ENCODE assay signal across 8 cellular contexts in genomic region chr10:43255644-43256431, GRCh38. TPM values are rescaled to one million over a fixed set of nuclear protein-coding genes. Genes with fewer than 3 reads are reported as not detected.
DNase-seq lines count a peak whose midpoint lies in the region; ATAC-seq, FAIRE-seq and TF ChIP-seq lines count a peak whose summit lies in the region.

No MANE protein-coding gene starts in this region.

- no peak for TF ChIP-seq POLR2A in GM18505 (IDR thresholded peaks at IDR 0.05; ENCODE audit: borderline replicate concordance, extremely low read depth, insufficient read depth, insufficient read length)
- no peak for TF ChIP-seq POLR2A in endothelial cell of umbilical vein (IDR thresholded peaks at IDR 0.05; ENCODE audit: low read depth, low read length)

- H3K4me1 Mint-ChIP-seq in CD4-positive, alpha-beta memory T cell, result peaks cover 6 to 36% (median 15%) of the 10 kb centered on the region in 4 donors
- peaks cover 9% of the 10 kb centered on the region for H3K4me1 Mint-ChIP-seq in neural progenitor cell

- dilution Hi-C loops in endothelial cell of umbilical vein (cut with MboI; ENCODE audit: extremely low pct_ligation_motif_present, low sequenced_read_pairs), result no loop called here

- peak overlapping the region in 4 of 7 donors; percentile 33 to 75 (median 47) for H3K27ac Mint-ChIP-seq in CD4-positive, alpha-beta memory T cell
- H3K27ac Mint-ChIP-seq in neural progenitor cell, result peak overlapping the region; percentile 81

- CTCF ChIA-PET in CD4-positive, alpha-beta memory T cell (lab: Charles Lee; ENCODE audit: partially characterized antibody), result interaction anchor here (0.9 to 3.1 kb wide), 6 partner anchors 26 to 93 kb away, joined by 3 to 13 read pairs (median 5); no protein-coding TSS in a partner anchor
- CTCF ChIA-PET in endothelial cell of umbilical vein (lab: Charles Lee), result interaction anchor here (0.6 to 1.3 kb wide), 4 partner anchors 12 to 127 kb away, joined by 3 to 5 read pairs (median 4); no protein-coding TSS in a partner anchor

- H3K4me3 Mint-ChIP-seq in CD4-positive, alpha-beta memory T cell, result no peak overlapping the region
- no peak overlapping the region for H3K4me3 Mint-ChIP-seq in neural progenitor cell

- no peaks in the 10 kb centered on the region for H3K9me3 Mint-ChIP-seq in CD4-positive, alpha-beta memory T cell
- no peaks in the 10 kb centered on the region for H3K9me3 Mint-ChIP-seq in neural progenitor cell

- H3K9ac ChIP-seq in endothelial cell of umbilical vein (replicated peaks; ENCODE audit: extremely low read depth, insufficient read depth, low read length), result no peak overlapping the region
- H3K9ac ChIP-seq in neural progenitor cell, result no peak overlapping the region

- no peak overlapping the region for H3K4me3 ChIP-seq in CD4-positive, alpha-beta memory T cell (ENCODE audit: low read length in 2 of 2)
- H3K4me3 ChIP-seq in endothelial cell of umbilical vein (replicated peaks in 1 of 3; ENCODE audit: insufficient read depth in 1 of 3, low read depth in 1 of 3, low read length in 3 of 3), result no peak overlapping the region
- no peak overlapping the region for H3K4me3 ChIP-seq in neural progenitor cell
- no peak overlapping the region for H3K4me3 ChIP-seq in MG63

- no peaks in the 10 kb centered on the region for H3K36me3 Mint-ChIP-seq in CD4-positive, alpha-beta memory T cell
- no peaks in the 10 kb centered on the region for H3K36me3 Mint-ChIP-seq in neural progenitor cell

- peak; percentile 26 to 44 (median 34) for DNase-seq in CD4-positive, alpha-beta memory T cell
- DNase-seq in SKM-1 treated with dmso at 0.1 percent for 144 hours (lab: John Stamatoyannopoulos, UW; ENCODE audit: unreplicated experiment) (peak; percentile 53), endothelial cell of umbilical vein (ENCODE audit: low read depth, low spot score) (peak; percentile 8), neural progenitor cell (ENCODE audit: low spot score) (peak; percentile 71), MG63 (no peak), NCI-H2107 (lab: John Stamatoyannopoulos, UW) (no peak)

- H3F3A ChIP-seq in neural progenitor cell (ENCODE audit: low read depth), result peaks cover 6% of the 10 kb centered on the region

- H2AFZ ChIP-seq in endothelial cell of umbilical vein (ENCODE audit: low read depth, low read length), result no peak overlapping the region
- peak overlapping the region; percentile 50 for H2AFZ ChIP-seq in neural progenitor cell (replicated peaks)

- ATAC-seq in GM18505 (IDR thresholded peaks at IDR 0.05; ENCODE audit: unreplicated experiment), result peak; percentile 67
- ATAC-seq in HG03139 (IDR thresholded peaks at IDR 0.05; ENCODE audit: unreplicated experiment), result peak; percentile 69

- H3K4me2 ChIP-seq in endothelial cell of umbilical vein (ENCODE audit: insufficient read depth, low read length), result no peak overlapping the region
- H3K4me2 ChIP-seq in neural progenitor cell, result no peak overlapping the region

- H3K9me1 ChIP-seq in endothelial cell of umbilical vein (replicated peaks; ENCODE audit: control insufficient read depth, extremely low read depth, insufficient read depth, low read length), result no peaks in the 10 kb centered on the region

- peaks cover 12% of the 10 kb centered on the region for H3K4me1 ChIP-seq in CD4-positive, alpha-beta memory T cell (ENCODE audit: insufficient read depth, low read length)
- H3K4me1 ChIP-seq in endothelial cell of umbilical vein (ENCODE audit: control insufficient read depth, extremely low read depth, insufficient read depth, low read length) (no peaks in the 10 kb centered on the region), neural progenitor cell (no peaks in the 10 kb centered on the region)

- H3K9me3 ChIP-seq in CD4-positive, alpha-beta memory T cell (ENCODE audit: control insufficient read depth in 1 of 2, low read length in 2 of 2), result no peaks in the 10 kb centered on the region
- no peaks in the 10 kb centered on the region for H3K9me3 ChIP-seq in endothelial cell of umbilical vein (replicated peaks; ENCODE audit: control insufficient read depth, insufficient read depth, low read length)
- H3K9me3 ChIP-seq in neural progenitor cell (ENCODE audit: low read depth), result no peaks in the 10 kb centered on the region
- H3K9me3 ChIP-seq in MG63, result no peaks in the 10 kb centered on the region

- H3K79me2 ChIP-seq in endothelial cell of umbilical vein (ENCODE audit: control insufficient read depth, insufficient read depth, low read length) (no peaks in the 10 kb centered on the region), neural progenitor cell (ENCODE audit: low read depth) (no peaks in the 10 kb centered on the region)

- no peaks in the 10 kb centered on the region for H3K27me3 ChIP-seq in CD4-positive, alpha-beta memory T cell (ENCODE audit: insufficient read depth, low read length)
- H3K27me3 ChIP-seq in endothelial cell of umbilical vein (ENCODE audit: control insufficient read depth in 2 of 2, insufficient read depth in 2 of 2, low read length in 2 of 2) (no peaks in the 10 kb centered on the region), neural progenitor cell (no peaks in the 10 kb centered on the region), MG63 (no peaks in the 10 kb centered on the region)

- H4K20me1 ChIP-seq in endothelial cell of umbilical vein (replicated peaks; ENCODE audit: control insufficient read depth, extremely low read depth, insufficient read depth, low read length) (no peaks in the 10 kb centered on the region), neural progenitor cell (ENCODE audit: low read depth) (no peaks in the 10 kb centered on the region)

- no TSS peak for BruUV-seq in endothelial cell of umbilical vein (replicated peaks; lab: Mats Ljungman, UMichigan)

- TF ChIP-seq CTCF in endothelial cell of umbilical vein (IDR thresholded peaks at IDR 0.05; ENCODE audit: extremely low read depth in 1 of 2, insufficient read depth in 1 of 2, low read depth in 1 of 2, low read length in 2 of 2), result peak; percentile 29 to 45
- TF ChIP-seq CTCF in neural progenitor cell (IDR thresholded peaks at IDR 0.05), result peak; percentile 70

- no peak overlapping the region for H3K27ac ChIP-seq in CD4-positive, alpha-beta memory T cell (ENCODE audit: low read depth, low read length)
- H3K27ac ChIP-seq in endothelial cell of umbilical vein (ENCODE audit: insufficient read depth, low read depth, low read length) (no peak overlapping the region), neural progenitor cell (no peak overlapping the region)

- peak; percentile 54 for FAIRE-seq in endothelial cell of umbilical vein (lab: Jason Lieb, UNC)

- no peaks in the 10 kb centered on the region for H3K27me3 Mint-ChIP-seq in CD4-positive, alpha-beta memory T cell
- peaks cover 11% of the 10 kb centered on the region for H3K27me3 Mint-ChIP-seq in neural progenitor cell (ENCODE audit: insufficient read depth, low read depth)

- intact Hi-C loops in CD4-positive, alpha-beta memory T cell (cut with micrococcal nuclease), result loop anchor here (5.0 to 10.0 kb wide), 2 partner anchors 34 to 51 kb away; no protein-coding TSS in a partner anchor
- intact Hi-C loops in endothelial cell of umbilical vein (cut with micrococcal nuclease), result loop anchor here (5.0 kb wide), 1 partner anchor 54 kb away; no protein-coding TSS in a partner anchor

- no peaks in the 10 kb centered on the region for H3K36me3 ChIP-seq in CD4-positive, alpha-beta memory T cell (ENCODE audit: insufficient read depth, low read length)
- H3K36me3 ChIP-seq in endothelial cell of umbilical vein (ENCODE audit: control insufficient read depth in 2 of 2, extremely low read depth in 1 of 2, insufficient read depth in 2 of 2, low read length in 2 of 2) (no peaks in the 10 kb centered on the region), neural progenitor cell (no peaks in the 10 kb centered on the region), MG63 (no peaks in the 10 kb centered on the region)

- POLR2A ChIA-PET in CD4-positive, alpha-beta memory T cell (lab: Charles Lee; ENCODE audit: partially characterized antibody), result interaction anchor here (1.5 kb wide), 1 partner anchor 118 kb away, joined by 4 read pairs; the partner anchor contains the start of gene CSGALNACT2
- POLR2A ChIA-PET in endothelial cell of umbilical vein (lab: Charles Lee), result no interaction called here

TF ChIP-seq in endothelial cell of umbilical vein, 7 proteins besides CTCF, POLR2A, EP300 and RAD21:
- TF ChIP-seq MAX (IDR thresholded peaks at IDR 0.05; ENCODE audit: insufficient read depth, insufficient read length), result no peak
- TF ChIP-seq GATA2 (IDR thresholded peaks at IDR 0.05; ENCODE audit: insufficient read depth, insufficient read length, low read depth, low read length), result no peak
- no peak for TF ChIP-seq POLR2AphosphoS5 (IDR thresholded peaks at IDR 0.05; ENCODE audit: insufficient read depth, low read depth, low read length)
- TF ChIP-seq FOS (IDR thresholded peaks at IDR 0.05; ENCODE audit: borderline replicate concordance, insufficient read depth, low read length), result no peak
- TF ChIP-seq EZH2 (IDR thresholded peaks at IDR 0.05; ENCODE audit: borderline replicate concordance, low read depth, low read length, severe bottlenecking), result no peak
- TF ChIP-seq MYC (IDR thresholded peaks at IDR 0.05; ENCODE audit: low read depth, low read length), result no peak
- TF ChIP-seq JUN (IDR thresholded peaks at IDR 0.05; ENCODE audit: borderline replicate concordance, insufficient read depth, insufficient read length, low read depth), result no peak

RNA-seq across cellular contexts. Expression of gene RASGEF1A, which starts 11.0 kb away (rescaled TPM):
- 1 to 10 TPM; 6.5 to 7.4 TPM for total RNA-seq in CD4-positive, alpha-beta memory T cell
- polyA plus RNA-seq in CD4-positive, alpha-beta memory T cell, result 1 to 10 TPM; 1.3 to 3.4 TPM
- total RNA-seq in endothelial cell of umbilical vein (0.51 and 1.6 TPM in 2 replicates), neural progenitor cell (ENCODE audit: low replicate concordance) (3.5 and 6.5 TPM in 2 replicates)
- 1.5 and 1.6 TPM in 2 replicates for polyA plus RNA-seq in endothelial cell of umbilical vein
- polyA plus RNA-seq in endothelial cell of umbilical vein (2011; cell fraction: cytosol; rRNA removed), result 1.0 and 1.5 TPM in 2 replicates
- 1.3 and 2.2 TPM in 2 replicates for polyA plus RNA-seq in endothelial cell of umbilical vein (2011; cell fraction: nucleus; rRNA removed)
- 0.78 and 0.91 TPM in 2 replicates for polyA plus RNA-seq in endothelial cell of umbilical vein (2012)
- polyA minus RNA-seq in endothelial cell of umbilical vein, result 0.49 and 7.6 TPM in 2 replicates
- not detected for polyA minus RNA-seq in endothelial cell of umbilical vein (2011; cell fraction: cytosol; rRNA and poly(A)+ RNA removed)
- polyA minus RNA-seq in endothelial cell of umbilical vein (2011; cell fraction: nucleus; rRNA and poly(A)+ RNA removed), result 0.14 and 0.48 TPM in 2 replicates
- 0.30 TPM in 1 of 2 replicates, not detected in the other for total RNA-seq in MG63 (2014; rRNA removed; shearing (Covaris generic); ENCODE audit: low replicate concordance)

Comparison
In these comparisons a context has a peak if more than half of its experiments do, and no peak if none do; other contexts are left out.
1. DNase-seq: peak in CD4-positive, alpha-beta memory T cell (5 of 5), SKM-1 treated with dmso at 0.1 percent for 144 hours (single experiment), endothelial cell of umbilical vein (single experiment) and neural progenitor cell (single experiment); none in MG63 (single experiment) and NCI-H2107 (single experiment).